In genomic region chr7:4722960-4723359, GRCh38 we compare ENCODE assay signal across 18 cellular contexts. TPM values are rescaled to one million over a fixed set of nuclear protein-coding genes. Genes with fewer than 3 reads are reported as not detected.
DNase-seq lines count a peak whose midpoint lies in the region; ATAC-seq, FAIRE-seq and TF ChIP-seq lines count a peak whose summit lies in the region.
"Had no signal": no experiment of that assay in that cellular context is flagged by ENCODE, and none has a peak within 500 bp of the region (broad histone marks: within the 10 kb centered on the region; RNA-seq: fewer than 3 reads in every experiment).

No MANE protein-coding gene starts in this region.

- TF ChIP-seq CTCF in HepG2 (CRISPR knock-in tag; IDR thresholded peaks at IDR 0.05) (no peak), right lobe of liver (IDR thresholded peaks at IDR 0.05) (no peak), glutamatergic neuron (IDR thresholded peaks at IDR 0.05; ENCODE audit: partially characterized antibody, unreplicated experiment) (no peak), endothelial cell (IDR thresholded peaks at IDR 0.05; ENCODE audit: unreplicated experiment) (no peak)

- H3K36me3 ChIP-seq in HepG2 (replicated peaks in 1 of 2; ENCODE audit: control insufficient read depth in 1 of 2, insufficient read depth in 2 of 2, low read length in 2 of 2) = peaks cover 8 to 33% of the 10 kb centered on the region in 2 experiments; a peak in 4 of 5 replicates
- no peaks in the 10 kb centered on the region for H3K36me3 ChIP-seq in right lobe of liver
- peaks cover 0 to 16% (median 5%) of the 10 kb centered on the region in 3 donors for H3K36me3 ChIP-seq in skeletal muscle tissue (ENCODE audit: control insufficient read depth in 3 of 3, insufficient read depth in 3 of 3, low read length in 3 of 3)
- no peaks in the 10 kb centered on the region for H3K36me3 ChIP-seq in Karpas-422 (ENCODE audit: insufficient read depth, low read length)

- in situ Hi-C loops in HepG2 (cut with HindIII; ENCODE audit: extremely low pct_ligation_motif_present, low pct_unique_long_range_greater_than_20kb) = no loop called here

- no peak for ATAC-seq in HepG2
- ATAC-seq in right lobe of liver = no peak
- no peak for ATAC-seq in GM18870 (IDR thresholded peaks at IDR 0.05; ENCODE audit: unreplicated experiment)
- ATAC-seq: PC-3 had no signal

- H3K4me2 ChIP-seq in HepG2 (ENCODE audit: low read depth, low read length) = no peak overlapping the region
- no peak overlapping the region for H3K4me2 ChIP-seq in Karpas-422 (ENCODE audit: low read depth, low read length, poor library complexity, severe bottlenecking)

- H3K4me3 Mint-ChIP-seq in glutamatergic neuron (ENCODE audit: unreplicated experiment) (no peak overlapping the region), endothelial cell (ENCODE audit: unreplicated experiment) (no peak overlapping the region)

- no peaks in the 10 kb centered on the region for H3K9me2 ChIP-seq in Karpas-422 (replicated peaks; ENCODE audit: insufficient read depth, low read length)

- H3K9me3 ChIP-seq in HepG2 (ENCODE audit: low read length) (no peaks in the 10 kb centered on the region), right lobe of liver (no peaks in the 10 kb centered on the region), skeletal muscle tissue (ENCODE audit: control insufficient read depth in 3 of 3, low read length in 3 of 3) (no peaks in the 10 kb centered on the region), Karpas-422 (ENCODE audit: low read length) (no peaks in the 10 kb centered on the region)

- intact Hi-C loops in HepG2 (cut with micrococcal nuclease; ENCODE audit: unreplicated experiment) = no loop called here
- intact Hi-C loops in right lobe of liver (cut with DNase I) = no loop called here

- H3K27me3 ChIP-seq in HepG2 (ENCODE audit: control insufficient read depth in 1 of 2, insufficient read depth in 2 of 2, low read length in 2 of 2) (no peaks in the 10 kb centered on the region), right lobe of liver (no peaks in the 10 kb centered on the region), skeletal muscle tissue (ENCODE audit: control insufficient read depth in 3 of 3, insufficient read depth in 3 of 3, low read length in 3 of 3) (no peaks in the 10 kb centered on the region), Karpas-422 (ENCODE audit: low read length) (no peaks in the 10 kb centered on the region)

- FAIRE-seq in HepG2 (lab: Jason Lieb, UNC) = no peak

- H3K36me3 Mint-ChIP-seq in glutamatergic neuron (ENCODE audit: unreplicated experiment) = no peaks in the 10 kb centered on the region
- H3K36me3 Mint-ChIP-seq in endothelial cell (ENCODE audit: low read depth, unreplicated experiment) = peaks cover 16% of the 10 kb centered on the region

- H2AFZ ChIP-seq in HepG2 (ENCODE audit: low read length) (no peak overlapping the region), Karpas-422 (ENCODE audit: low read length) (no peak overlapping the region)

- H3K27ac Mint-ChIP-seq in glutamatergic neuron (ENCODE audit: unreplicated experiment) (peak overlapping the region; percentile 33), endothelial cell (ENCODE audit: unreplicated experiment) (no peak overlapping the region)

- 97% methylated on average over 13 of the region's 20 CpGs for WGBS in HepG2 (ENCODE audit: low lambda C conversion rate)
- WGBS in right lobe of liver (ENCODE audit: insufficient coverage, low coverage, low lambda C conversion rate, missing lambda C conversion rate) = 89% methylated on average over 8 of the region's 20 CpGs

- no peak for DNase-seq in HepG2 (ENCODE audit: low spot score)
- no peak for DNase-seq in right lobe of liver
- DNase-seq in glutamatergic neuron = no peak
- DNase-seq in endothelial cell (ENCODE audit: low spot score) = no peak
- no peak for DNase-seq in Karpas-422
- DNase-seq in NCI-H146 (lab: John Stamatoyannopoulos, UW) = no peak
- DNase-seq: ACHN; CD8-positive, alpha-beta memory T cell; GF-D8; KBM-7; NCI-H1092; NCI-H187; NCI-H446; NCI-H748 treated with DMSO at 0.1 percent for 48 hours; PC-3 had no signal

- CTCF ChIA-PET in HepG2 (lab: Yijun Ruan, JAX; ENCODE audit: low intra/inter-chr PET ratio, low total read pairs) = no interaction called here

- peaks cover 10% of the 10 kb centered on the region for H3K27me3 Mint-ChIP-seq in glutamatergic neuron (ENCODE audit: unreplicated experiment)
- H3K27me3 Mint-ChIP-seq in endothelial cell (ENCODE audit: unreplicated experiment) = peaks cover 4% of the 10 kb centered on the region

- peaks cover 28% of the 10 kb centered on the region for H3K4me1 ChIP-seq in HepG2 (ENCODE audit: insufficient read depth, low read length)
- peaks cover 0 to 22% (median 10%) of the 10 kb centered on the region in 4 donors for H3K4me1 ChIP-seq in right lobe of liver
- peaks cover 44 to 53% (median 52%) of the 10 kb centered on the region in 3 donors for H3K4me1 ChIP-seq in skeletal muscle tissue (ENCODE audit: control insufficient read depth in 3 of 3, insufficient read depth in 3 of 3, low read length in 3 of 3)
- H3K4me1 ChIP-seq in Karpas-422 (ENCODE audit: low read length) = peaks cover 23% of the 10 kb centered on the region

- TF ChIP-seq EP300 in HepG2 (IDR thresholded peaks at IDR 0.05; ENCODE audit: low read depth in 2 of 2, low read length in 2 of 2) (no peak), HepG2 (CRISPR knock-in tag; IDR thresholded peaks at IDR 0.05; ENCODE audit: borderline replicate concordance) (no peak)

- TF ChIP-seq POLR2A in HepG2 (IDR thresholded peaks at IDR 0.05; ENCODE audit: insufficient read depth in 1 of 2, low read depth in 2 of 2, low read length in 2 of 2) = no peak
- no peak for TF ChIP-seq POLR2A in right lobe of liver (IDR thresholded peaks at IDR 0.05)

- H4K20me1 ChIP-seq in HepG2 (ENCODE audit: insufficient read depth, low read length) (peaks cover 41% of the 10 kb centered on the region; the same call in 1 of the 2 replicates), Karpas-422 (ENCODE audit: insufficient read depth, low read depth, low read length) (0 out of 2 replicates have a peak, but pooled peaks cover 8% of the 10 kb centered on the region)

- H3K27ac ChIP-seq in HepG2 (ENCODE audit: extremely low read length, insufficient read depth, low read length) (no peak overlapping the region), right lobe of liver (no peak overlapping the region), skeletal muscle tissue (ENCODE audit: low read depth, low read length) (peak overlapping the region; percentile 49), Karpas-422 (ENCODE audit: low read length) (no peak overlapping the region)
- H3K27ac ChIP-seq: HL-60 had no signal

- H3K9me3 Mint-ChIP-seq in glutamatergic neuron (ENCODE audit: unreplicated experiment) (peaks cover 8% of the 10 kb centered on the region), endothelial cell (ENCODE audit: unreplicated experiment) (no peaks in the 10 kb centered on the region)
- H3K9me3 Mint-ChIP-seq: CD8-positive, alpha-beta memory T cell had no signal

- TF ChIP-seq RAD21 in HepG2 (CRISPR knock-in tag; IDR thresholded peaks at IDR 0.05) = no peak

- H3K4me3 ChIP-seq in HepG2 (replicated peaks in 1 of 3; ENCODE audit: insufficient read depth in 1 of 3, low read depth in 2 of 3, low read length in 3 of 3) (no peak overlapping the region), right lobe of liver (no peak overlapping the region), skeletal muscle tissue (ENCODE audit: low read length in 3 of 3) (no peak overlapping the region), Karpas-422 (ENCODE audit: low read length) (no peak overlapping the region)

- H3K79me2 ChIP-seq in HepG2 (ENCODE audit: insufficient read depth, low read length) = peaks cover 68% of the 10 kb centered on the region
- peaks cover 99% of the 10 kb centered on the region for H3K79me2 ChIP-seq in Karpas-422 (ENCODE audit: low read length)

- H3K9ac ChIP-seq in HepG2 (ENCODE audit: insufficient read depth, low read depth, low read length) (no peak overlapping the region), skeletal muscle tissue (ENCODE audit: low read depth in 1 of 3, low read length in 3 of 3) (peak overlapping the region in 1 of 3 donors; percentile 45), Karpas-422 (ENCODE audit: low read length) (no peak overlapping the region)

- POLR2A ChIA-PET in HepG2 (lab: Yijun Ruan, JAX) = interaction anchor here (2.0 kb wide), 1 partner anchor 15 kb away, joined by 6 read pairs; no protein-coding TSS in a partner anchor

- no TSS peak for BruUV-seq in HepG2 (replicated peaks; lab: Mats Ljungman, UMichigan)

- H3K4me1 Mint-ChIP-seq in glutamatergic neuron (ENCODE audit: low read depth, unreplicated experiment) (peaks cover 27% of the 10 kb centered on the region), endothelial cell (ENCODE audit: unreplicated experiment) (peaks cover 20% of the 10 kb centered on the region)

RNA-seq across cellular contexts. Expression of gene FOXK1, which starts 40.9 kb away (rescaled TPM):
- total RNA-seq in HepG2 (2016; rRNA removed; fragmentation: Illumina TruSeq; extraction: Trizol) (8.8 and 9.7 TPM in 2 replicates), right lobe of liver (1 to 10 TPM; 3.8 to 8.4 (median 6.9) TPM), glutamatergic neuron (ENCODE audit: unreplicated experiment) (41.7 TPM), skeletal muscle tissue (17.2 TPM), endothelial cell (ENCODE audit: unreplicated experiment) (73.8 TPM)
- total RNA-seq in HepG2 (2016; cell fraction: cytosol; rRNA removed; fragmentation: Illumina TruSeq; extraction: Trizol; ENCODE audit: low read depth) = 20.0 and 23.4 TPM in 2 replicates
- 7.9 and 8.8 TPM in 2 replicates for total RNA-seq in HepG2 (2016; cell fraction: insoluble cytoplasmic fraction; rRNA removed; fragmentation: Illumina TruSeq; extraction: Trizol)
- 8.0 and 8.3 TPM in 2 replicates for total RNA-seq in HepG2 (2016; cell fraction: membrane; rRNA removed; fragmentation: Illumina TruSeq; extraction: Trizol)
- 9.2 and 12.0 TPM in 2 replicates for total RNA-seq in HepG2 (2016; cell fraction: nucleus; rRNA removed; fragmentation: Illumina TruSeq; extraction: Trizol)
- 4.6 and 4.7 TPM in 2 replicates for polyA plus RNA-seq in HepG2 (2011; rRNA removed)
- 1.7 and 2.8 TPM in 2 replicates for polyA plus RNA-seq in HepG2 (2011; cell fraction: cytosol; rRNA removed)
- polyA plus RNA-seq in HepG2 (2011; cell fraction: nucleus; rRNA removed) = 17.7 and 24.7 TPM in 2 replicates
- polyA plus RNA-seq in HepG2 (2012) = 4.4 and 4.8 TPM in 2 replicates
- 0.55 and 0.96 TPM in 2 replicates for polyA plus RNA-seq in HepG2 (2016; cell fraction: cytosol; fragmentation: Illumina TruSeq; extraction: Trizol; ENCODE audit: low read depth)
- 3.9 and 5.8 TPM in 2 replicates for polyA plus RNA-seq in HepG2 (2016; cell fraction: insoluble cytoplasmic fraction; fragmentation: Illumina TruSeq; extraction: Trizol; ENCODE audit: low read depth)
- polyA plus RNA-seq in HepG2 (2016; cell fraction: membrane; fragmentation: Illumina TruSeq; extraction: Trizol; ENCODE audit: low read depth) = 0.41 and 0.84 TPM in 2 replicates
- polyA plus RNA-seq in HepG2 (2016; cell fraction: nucleus; fragmentation: Illumina TruSeq; extraction: Trizol; ENCODE audit: insufficient read depth, low read depth) = 15.3 and 17.1 TPM in 2 replicates
- polyA minus RNA-seq in HepG2 (2011; rRNA and poly(A)+ RNA removed; ENCODE audit: low replicate concordance) = 16.6 and 23.1 TPM in 2 replicates
- polyA minus RNA-seq in HepG2 (2011; cell fraction: cytosol; rRNA and poly(A)+ RNA removed) = 12.9 and 14.4 TPM in 2 replicates
- 16.2 and 17.8 TPM in 2 replicates for polyA minus RNA-seq in HepG2 (2011; cell fraction: nucleus; rRNA and poly(A)+ RNA removed)
- total RNA-seq in Karpas-422 (2014; rRNA removed; shearing (Covaris generic); ENCODE audit: low replicate concordance) = 20.3 and 23.8 TPM in 2 replicates

RNA-seq across cellular contexts. Expression of gene AP5Z1, which starts 52.5 kb away (rescaled TPM):
- total RNA-seq in HepG2 (2016; rRNA removed; fragmentation: Illumina TruSeq; extraction: Trizol) (7.4 and 15.1 TPM in 2 replicates), right lobe of liver (10 to 100 TPM in 5 of 6 experiments, 1 to 10 TPM in 1; 9.7 to 23.6 (median 14.2) TPM), glutamatergic neuron (ENCODE audit: unreplicated experiment) (49.8 TPM), skeletal muscle tissue (13.6 TPM), endothelial cell (ENCODE audit: unreplicated experiment) (88.6 TPM)
- 3.5 and 6.4 TPM in 2 replicates for total RNA-seq in HepG2 (2016; cell fraction: cytosol; rRNA removed; fragmentation: Illumina TruSeq; extraction: Trizol; ENCODE audit: low read depth)
- total RNA-seq in HepG2 (2016; cell fraction: insoluble cytoplasmic fraction; rRNA removed; fragmentation: Illumina TruSeq; extraction: Trizol) = 7.5 and 15.3 TPM in 2 replicates
- total RNA-seq in HepG2 (2016; cell fraction: membrane; rRNA removed; fragmentation: Illumina TruSeq; extraction: Trizol) = 4.1 and 5.0 TPM in 2 replicates
- total RNA-seq in HepG2 (2016; cell fraction: nucleus; rRNA removed; fragmentation: Illumina TruSeq; extraction: Trizol) = 18.0 and 18.9 TPM in 2 replicates
- 9.3 and 16.0 TPM in 2 replicates for polyA plus RNA-seq in HepG2 (2011; rRNA removed)
- polyA plus RNA-seq in HepG2 (2011; cell fraction: cytosol; rRNA removed) = 3.8 and 7.7 TPM in 2 replicates
- 83.4 and 101 TPM in 2 replicates for polyA plus RNA-seq in HepG2 (2011; cell fraction: nucleus; rRNA removed)
- polyA plus RNA-seq in HepG2 (2012) = 5.9 and 7.4 TPM in 2 replicates
- 1.8 and 2.1 TPM in 2 replicates for polyA plus RNA-seq in HepG2 (2016; cell fraction: cytosol; fragmentation: Illumina TruSeq; extraction: Trizol; ENCODE audit: low read depth)
- polyA plus RNA-seq in HepG2 (2016; cell fraction: insoluble cytoplasmic fraction; fragmentation: Illumina TruSeq; extraction: Trizol; ENCODE audit: low read depth) = 7.7 and 9.3 TPM in 2 replicates
- polyA plus RNA-seq in HepG2 (2016; cell fraction: membrane; fragmentation: Illumina TruSeq; extraction: Trizol; ENCODE audit: low read depth) = 3.1 and 4.0 TPM in 2 replicates
- 42.6 and 43.4 TPM in 2 replicates for polyA plus RNA-seq in HepG2 (2016; cell fraction: nucleus; fragmentation: Illumina TruSeq; extraction: Trizol; ENCODE audit: insufficient read depth, low read depth)
- polyA minus RNA-seq in HepG2 (2011; rRNA and poly(A)+ RNA removed; ENCODE audit: low replicate concordance) = 14.8 and 17.9 TPM in 2 replicates
- polyA minus RNA-seq in HepG2 (2011; cell fraction: cytosol; rRNA and poly(A)+ RNA removed) = 6.2 and 7.0 TPM in 2 replicates
- polyA minus RNA-seq in HepG2 (2011; cell fraction: nucleus; rRNA and poly(A)+ RNA removed) = 28.0 and 28.3 TPM in 2 replicates
- 14.5 and 41.1 TPM in 2 replicates for total RNA-seq in Karpas-422 (2014; rRNA removed; shearing (Covaris generic); ENCODE audit: low replicate concordance)
